1 cellular context compared by ENCODE assay signal in genomic region chr4:55431710-55432336, GRCh38.
TF ChIP-seq lines count a peak whose summit lies in the region.

No MANE protein-coding gene starts in this region.

TF ChIP-seq in H1, 55 proteins besides CTCF, POLR2A, EP300 and RAD21:
- TF ChIP-seq TEAD4 (IDR thresholded peaks at IDR 0.05; ENCODE audit: low read depth, low read length): 0 out of 2 replicates have a peak, but pooled peaks have one; percentile 30
- no peak for TF ChIP-seq SP2 (IDR thresholded peaks at IDR 0.05; ENCODE audit: low read length)
